Comparison of ENCODE assay signal across 19 cellular contexts in the genomic region with DNA sequence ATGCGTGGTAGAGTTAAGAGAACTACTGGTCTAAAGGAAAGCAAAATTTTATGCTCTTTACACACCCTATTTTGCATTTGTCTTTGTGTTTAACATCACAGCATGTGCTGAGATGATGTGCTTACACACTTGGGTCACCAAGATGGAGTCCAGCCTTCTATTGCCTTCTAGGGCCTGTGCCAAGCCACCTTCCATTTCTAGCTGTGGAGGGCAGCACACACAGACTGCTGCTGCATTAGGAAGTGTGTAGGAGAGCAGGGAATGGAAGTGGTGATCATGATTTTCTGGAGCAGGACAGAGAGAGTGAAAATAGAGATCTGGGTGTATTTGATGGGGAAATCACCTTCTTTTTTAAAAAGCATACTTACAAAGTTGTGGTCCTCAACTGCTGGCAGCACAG.
DNase-seq lines count a peak whose midpoint lies in the region; ATAC-seq, FAIRE-seq and TF ChIP-seq lines count a peak whose summit lies in the region.
"Had no signal": no experiment of that assay in that cellular context is flagged by ENCODE, and none has a peak within 500 bp of the region (broad histone marks: within the 10 kb centered on the region; RNA-seq: fewer than 3 reads in every experiment).

No MANE protein-coding gene starts in this region.

- H3K27me3 Mint-ChIP-seq in nephron (ENCODE audit: low read depth) = no peaks in the 10 kb centered on the region
- no peaks in the 10 kb centered on the region for H3K27me3 Mint-ChIP-seq in natural killer cell (ENCODE audit: low read depth in 2 of 2)
- no peaks in the 10 kb centered on the region for H3K27me3 Mint-ChIP-seq in Calu3 (ENCODE audit: unreplicated experiment)

- CTCF ChIA-PET in Calu3 (lab: Charles Lee) = interaction anchor here (0.6 to 1.1 kb wide), 2 partner anchors 28 to 431 kb away, joined by 3 read pairs; no protein-coding TSS in a partner anchor

- H3K4me3 Mint-ChIP-seq in nephron (no peak overlapping the region), natural killer cell (no peak overlapping the region), Calu3 (ENCODE audit: low read depth, unreplicated experiment) (no peak overlapping the region)
- H3K4me3 Mint-ChIP-seq: IgD-negative memory B cell had no signal

- FAIRE-seq in GM12892 (lab: Jason Lieb, UNC) = peak; percentile 24
- FAIRE-seq: RCC 7860 had no signal

- intact Hi-C loops in natural killer cell (cut with micrococcal nuclease) (no loop called here), Calu3 (cut with micrococcal nuclease; ENCODE audit: unreplicated experiment) (no loop called here)

- peaks cover 49% of the 10 kb centered on the region for H3K36me3 Mint-ChIP-seq in nephron (ENCODE audit: low read depth)
- no peaks in the 10 kb centered on the region for H3K36me3 Mint-ChIP-seq in natural killer cell
- H3K36me3 Mint-ChIP-seq in Calu3 (ENCODE audit: insufficient read depth, unreplicated experiment) = no peaks in the 10 kb centered on the region
- H3K36me3 Mint-ChIP-seq: IgD-negative memory B cell had no signal

- TF ChIP-seq POLR2A in GM12892 (IDR thresholded peaks at IDR 0.05; ENCODE audit: low read depth, low read length) = no peak

- no peak for ATAC-seq in natural killer cell
- no peak for ATAC-seq in HG02981 (IDR thresholded peaks at IDR 0.05; ENCODE audit: unreplicated experiment)

- BruUV-seq in Calu3 (replicated peaks; lab: Mats Ljungman, UMichigan) = no TSS peak

- peak; percentile 8 for DNase-seq in DMS53 (lab: John Stamatoyannopoulos, UW)
- no peak for DNase-seq in DMS53 treated with DMSO at 0.1 percent for 48 hours (lab: John Stamatoyannopoulos, UW; ENCODE audit: unreplicated experiment)
- no peak for DNase-seq in GM12892 (ENCODE audit: insufficient read length)
- peak; percentile 29 for DNase-seq in NCI-H69 (lab: John Stamatoyannopoulos, UW)
- DNase-seq in natural killer cell = no peak
- DNase-seq in Calu3 = no peak
- DNase-seq: 8988T, C1 segment of cervical spinal cord, DMS79, GM23248, NCI-H146, NCI-H2081 treated with DMSO at 0.1 percent for 48 hours, NCI-H2227 treated with DMSO at 0.1 percent for 48 hours, NCI-H526, SHP77 treated with DMSO at 0.1 percent for 48 hours had no signal

- H3K9me3 Mint-ChIP-seq in nephron (no peaks in the 10 kb centered on the region), natural killer cell (no peaks in the 10 kb centered on the region), Calu3 (ENCODE audit: low read depth, unreplicated experiment) (no peaks in the 10 kb centered on the region)

- H3K27ac Mint-ChIP-seq in nephron = peak overlapping the region in 2 of 3 experiments; percentile 6 to 21
- H3K27ac Mint-ChIP-seq in natural killer cell = no peak overlapping the region
- H3K27ac Mint-ChIP-seq in Calu3 (ENCODE audit: unreplicated experiment) = no peak overlapping the region

- peaks cover 20% of the 10 kb centered on the region for H3K4me1 Mint-ChIP-seq in nephron
- H3K4me1 Mint-ChIP-seq in natural killer cell = no peaks in the 10 kb centered on the region
- no peaks in the 10 kb centered on the region for H3K4me1 Mint-ChIP-seq in Calu3 (ENCODE audit: low read depth, unreplicated experiment)
- H3K4me1 Mint-ChIP-seq: IgD-negative memory B cell had no signal

- no peak for TF ChIP-seq CTCF in nephron (IDR thresholded peaks at IDR 0.05; ENCODE audit: unreplicated experiment in 3 of 3)
- no peak for TF ChIP-seq CTCF in natural killer cell (IDR thresholded peaks at IDR 0.05)
- TF ChIP-seq CTCF in Calu3 (IDR thresholded peaks at IDR 0.05; ENCODE audit: unreplicated experiment) = no peak

Comparison
In these comparisons a context has a peak if more than half of its experiments do, and no peak if none do; other contexts are left out.
1. DNase-seq: peak in DMS53 (single experiment) and NCI-H69 (single experiment); none in DMS53 treated with DMSO at 0.1 percent for 48 hours (single experiment), GM12892 (single experiment), natural killer cell (single experiment) and Calu3 (single experiment).
2. H3K27ac Mint-ChIP-seq: peak in nephron (2 of 3); none in natural killer cell (0 of 2) and Calu3 (single experiment).